In the genomic region with DNA sequence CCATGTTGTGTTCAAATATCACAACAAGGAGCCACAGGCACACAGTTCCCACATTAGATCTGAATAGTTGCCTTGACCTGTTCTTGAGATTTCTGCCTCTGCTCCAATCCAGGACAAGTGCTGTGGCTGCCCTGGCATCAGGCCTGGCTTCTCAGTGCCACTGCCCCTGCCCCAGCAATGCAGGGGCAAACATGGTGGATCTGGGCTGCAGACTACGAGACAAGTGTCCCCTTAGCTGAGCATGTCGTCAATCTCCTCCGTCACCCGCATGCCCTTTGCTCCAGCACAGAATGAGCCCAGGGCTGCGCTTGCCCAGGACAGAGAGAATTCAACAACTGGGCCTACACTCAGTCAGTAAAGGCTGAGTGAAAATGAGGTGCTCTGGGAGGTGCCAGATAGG, we compare ENCODE assay signal across 22 cellular contexts.
"Had no signal": no experiment of that assay in that cellular context is flagged by ENCODE, and none has a peak within 500 bp of the region (broad histone marks: within the 10 kb centered on the region; RNA-seq: fewer than 3 reads in every experiment).

No MANE protein-coding gene starts in this region.

- H3K4me1 ChIP-seq: breast epithelium had no signal

- H3K9me3 ChIP-seq: breast epithelium had no signal

- H3K27me3 ChIP-seq: breast epithelium had no signal

- ATAC-seq: activated CD8-positive, alpha-beta memory T cell treated with anti-CD3 and anti-CD28 coated beads, Interleukin-2, amount 10 ng/mL, durations not matched to agents 7 days and 5 days; T-helper 17 cell; WTC11 had no signal

- H3K36me3 ChIP-seq: breast epithelium had no signal

- DNase-seq: activated CD4-positive, alpha-beta T cell treated with anti-CD3 and anti-CD28 coated beads for 1 hour; activated CD4-positive, alpha-beta T cell treated with anti-CD3 and anti-CD28 coated beads, Interleukin-2, amount 10 ng/mL, durations not matched to agents 24 days and 14 days; activated CD4-positive, alpha-beta T cell treated with anti-CD3 and anti-CD28 coated beads, Interleukin-2, amount 50 U/mL, for 48 hours; activated CD8-positive, alpha-beta memory T cell treated with anti-CD3 and anti-CD28 coated beads, Interleukin-2, amount 10 ng/mL, durations not matched to agents 7 days and 5 days; activated effector memory CD4-positive, alpha-beta T cell treated with Interleukin-2 at 50 U/mL for 16 hours; activated naive CD4-positive, alpha-beta T cell; activated T-cell treated with anti-CD3 and anti-CD28 coated beads, Interleukin-2, amount 50 U/mL, for 24 hours; central memory CD4-positive, alpha-beta T cell; KBM-7; NCI-H1048; NCI-H1417; NCI-H1930; NCI-H2107; NCI-H2171 treated with DMSO at 0.1 percent for 48 hours; NCI-H226; NCI-H526 treated with DMSO at 0.1 percent for 48 hours; NK-92 treated with Interleukin-12 subunit alpha and Interleukin-12 subunit beta, amount 100 ng/mL, for 24 hours; SHP77 treated with DMSO at 0.1 percent for 48 hours; T-helper 17 cell; T-helper 9 cell had no signal

- H3K4me3 ChIP-seq: breast epithelium had no signal

- H3K27ac ChIP-seq: breast epithelium had no signal
